In the genomic region with DNA sequence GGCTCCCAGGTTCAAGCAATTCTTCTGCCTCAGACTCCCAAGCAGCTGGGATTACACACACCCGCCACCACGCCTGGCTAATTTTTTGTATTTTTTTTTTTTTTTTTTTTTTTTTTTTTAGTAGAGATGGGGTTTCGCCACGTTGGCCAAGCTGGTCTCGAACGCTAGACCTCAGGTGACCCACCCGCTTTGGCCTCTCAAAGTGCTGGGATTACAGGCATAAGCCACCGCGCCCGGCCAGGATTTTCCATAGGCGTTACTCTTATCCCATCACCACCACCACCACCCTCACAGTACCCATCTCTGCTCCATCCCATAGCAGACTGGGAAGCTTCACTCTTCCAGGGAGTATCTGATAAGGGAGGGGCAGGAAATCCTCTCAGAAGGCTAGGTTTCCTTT, we compare ENCODE assay signal across 4 cellular contexts. TPM values are rescaled to one million over a fixed set of nuclear protein-coding genes. Genes with fewer than 3 reads are reported as not detected.
"Had no signal": no experiment of that assay in that cellular context is flagged by ENCODE, and none has a peak within 500 bp of the region (broad histone marks: within the 10 kb centered on the region; RNA-seq: fewer than 3 reads in every experiment).

No MANE protein-coding gene starts in this region.

RNA-seq across cellular contexts. Expression of a gene that starts 3.8 kb away (rescaled TPM):
- total RNA-seq: MCF 10A, NCI-H460, PC-3, Right ventricle myocardium superior had no signal
